Comparison of ENCODE assay signal across 1 cellular context in the genomic region with DNA sequence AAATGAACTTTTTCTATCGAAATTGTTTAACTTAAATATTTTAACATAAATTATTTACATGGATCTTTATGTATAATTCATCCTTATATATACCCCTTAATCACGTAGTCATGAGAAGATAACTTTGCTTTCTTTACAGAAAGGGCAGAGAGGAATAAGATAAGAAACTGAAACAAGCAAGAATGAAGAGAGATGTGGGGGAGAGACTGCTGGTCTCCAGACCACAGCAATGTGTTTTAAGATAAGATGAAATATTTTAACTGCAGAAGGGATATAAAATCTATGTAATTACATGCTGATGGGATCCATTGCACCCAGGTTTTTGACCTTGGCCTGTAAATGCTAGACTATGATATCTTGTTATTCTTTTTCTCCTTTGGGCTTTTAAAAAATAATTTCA.
TF ChIP-seq lines count a peak whose summit lies in the region.

No MANE protein-coding gene starts in this region.

TF ChIP-seq in K562, 482 proteins besides CTCF, POLR2A, EP300 and RAD21 (continued from another document and continues in another):
- TF ChIP-seq CREB3L1 (IDR thresholded peaks at IDR 0.05; ENCODE audit: borderline replicate concordance, low read depth) (no peak), MEIS2 (IDR thresholded peaks at IDR 0.05; ENCODE audit: partially characterized antibody) (peak; percentile 29), ZNF384 (IDR thresholded peaks at IDR 0.05; ENCODE audit: low read depth, low read length) (no peak), NCOA2 (IDR thresholded peaks at IDR 0.05; ENCODE audit: partially characterized antibody in 2 of 2) (no peak), ZNF282 (CRISPR knock-in tag; IDR thresholded peaks at IDR 0.05) (no peak), ZZZ3 (IDR thresholded peaks at IDR 0.05) (no peak), POLR2AphosphoS5 (IDR thresholded peaks at IDR 0.05; ENCODE audit: control insufficient read depth, insufficient read depth, low read depth, low read length) (peak; percentile 29; the same call in 1 of the 2 replicates), HES1 (IDR thresholded peaks at IDR 0.05; ENCODE audit: low read depth) (peak; percentile 85), ZKSCAN8 (CRISPR knock-in tag; IDR thresholded peaks at IDR 0.05) (no peak), CBFB (CRISPR knock-in tag; IDR thresholded peaks at IDR 0.05) (no peak), NCOA1 (IDR thresholded peaks at IDR 0.05; ENCODE audit: low read depth) (no peak), ZBTB33 (CRISPR knock-in tag; IDR thresholded peaks at IDR 0.05) (no peak), ATF4 (CRISPR knock-in tag; IDR thresholded peaks at IDR 0.05) (0 out of 2 replicates have a peak, but pooled peaks have one; percentile 17), BRD9 (IDR thresholded peaks at IDR 0.05; ENCODE audit: low read depth, partially characterized antibody) (no peak), BACH1 (tag; IDR thresholded peaks at IDR 0.05) (no peak), STAG1 (CRISPR knock-in tag; IDR thresholded peaks at IDR 0.05; ENCODE audit: borderline replicate concordance) (no peak), SAP30 (IDR thresholded peaks at IDR 0.05; ENCODE audit: borderline replicate concordance, insufficient read depth, low read depth, low read length, poor library complexity, severe bottlenecking) (no peak), FOXK1 (CRISPR knock-in tag; IDR thresholded peaks at IDR 0.05; ENCODE audit: borderline replicate concordance) (no peak), NFE2 (IDR thresholded peaks at IDR 0.05; ENCODE audit: low read depth) (0 out of 2 replicates have a peak, but pooled peaks have one; percentile 10), ZNF395 (CRISPR knock-in tag; IDR thresholded peaks at IDR 0.05) (peak; percentile 61; the same call in 1 of the 2 replicates), PHTF2 (CRISPR knock-in tag; IDR thresholded peaks at IDR 0.05) (no peak), CBX8 (IDR thresholded peaks at IDR 0.05; ENCODE audit: borderline replicate concordance, extremely low read depth, low read depth, low read length, poor library complexity, severe bottlenecking) (no peak), CBFA2T3 (IDR thresholded peaks at IDR 0.05) (peak; percentile 87), RCOR1 (IDR thresholded peaks at IDR 0.05; ENCODE audit: borderline replicate concordance in 1 of 2, low read depth in 2 of 2, low read length in 2 of 2) (peak in 1 of 2 experiments; percentile 91; a peak in 2 of 4 replicates), MCM2 (IDR thresholded peaks at IDR 0.05; ENCODE audit: low read depth) (no peak), YY1 (IDR thresholded peaks at IDR 0.05; ENCODE audit: borderline replicate concordance in 1 of 3, control insufficient read depth in 1 of 3, extremely low read depth in 1 of 3, insufficient read depth in 3 of 3, insufficient read length in 1 of 3, insufficient replicate concordance in 2 of 3, low read depth in 1 of 3, low read length in 2 of 3) (no peak), NFATC3 (IDR thresholded peaks at IDR 0.05) (no peak), ZBTB1 (CRISPR knock-in tag; IDR thresholded peaks at IDR 0.05; ENCODE audit: borderline replicate concordance, low read depth) (no peak), XRCC5 (IDR thresholded peaks at IDR 0.05; ENCODE audit: low read depth, low read length) (no peak), TRIM24 (IDR thresholded peaks at IDR 0.05) (0 out of 4 replicates have a peak, but pooled peaks of 1 of the 2 experiments have one; percentile 37), DDX20 (tag; IDR thresholded peaks at IDR 0.05; ENCODE audit: low read depth) (no peak), HMG20A (CRISPR knock-in tag; conservative IDR thresholded peaks at IDR 0.05) (peak; percentile 80; the same call in 1 of the 2 replicates), KDM1A (IDR thresholded peaks at IDR 0.05) (peak; percentile 91 to 92), ZNF41 (CRISPR knock-in tag; conservative IDR thresholded peaks at IDR 0.05) (peak; percentile 74), TCF7 (IDR thresholded peaks at IDR 0.05; ENCODE audit: borderline replicate concordance) (no peak), HDAC2 (IDR thresholded peaks at IDR 0.05) (peak; percentile 75), ZNF184 (CRISPR knock-in tag; IDR thresholded peaks at IDR 0.05) (no peak), PPARD (CRISPR knock-in tag; IDR thresholded peaks at IDR 0.05) (no peak)
- TF ChIP-seq, protein P1, sequence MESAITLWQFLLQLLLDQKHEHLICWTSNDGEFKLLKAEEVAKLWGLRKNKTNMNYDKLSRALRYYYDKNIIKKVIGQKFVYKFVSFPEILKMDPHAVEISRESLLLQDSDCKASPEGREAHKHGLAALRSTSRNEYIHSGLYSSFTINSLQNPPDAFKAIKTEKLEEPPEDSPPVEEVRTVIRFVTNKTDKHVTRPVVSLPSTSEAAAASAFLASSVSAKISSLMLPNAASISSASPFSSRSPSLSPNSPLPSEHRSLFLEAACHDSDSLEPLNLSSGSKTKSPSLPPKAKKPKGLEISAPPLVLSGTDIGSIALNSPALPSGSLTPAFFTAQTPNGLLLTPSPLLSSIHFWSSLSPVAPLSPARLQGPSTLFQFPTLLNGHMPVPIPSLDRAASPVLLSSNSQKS (CRISPR knock-in tag; IDR thresholded peaks at IDR 0.05), result no peak
- TF ChIP-seq, protein P2, sequence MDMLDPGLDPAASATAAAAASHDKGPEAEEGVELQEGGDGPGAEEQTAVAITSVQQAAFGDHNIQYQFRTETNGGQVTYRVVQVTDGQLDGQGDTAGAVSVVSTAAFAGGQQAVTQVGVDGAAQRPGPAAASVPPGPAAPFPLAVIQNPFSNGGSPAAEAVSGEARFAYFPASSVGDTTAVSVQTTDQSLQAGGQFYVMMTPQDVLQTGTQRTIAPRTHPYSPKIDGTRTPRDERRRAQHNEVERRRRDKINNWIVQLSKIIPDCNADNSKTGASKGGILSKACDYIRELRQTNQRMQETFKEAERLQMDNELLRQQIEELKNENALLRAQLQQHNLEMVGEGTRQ (CRISPR knock-in tag; IDR thresholded peaks at IDR 0.05), result no peak
- TF ChIP-seq, protein P3, sequence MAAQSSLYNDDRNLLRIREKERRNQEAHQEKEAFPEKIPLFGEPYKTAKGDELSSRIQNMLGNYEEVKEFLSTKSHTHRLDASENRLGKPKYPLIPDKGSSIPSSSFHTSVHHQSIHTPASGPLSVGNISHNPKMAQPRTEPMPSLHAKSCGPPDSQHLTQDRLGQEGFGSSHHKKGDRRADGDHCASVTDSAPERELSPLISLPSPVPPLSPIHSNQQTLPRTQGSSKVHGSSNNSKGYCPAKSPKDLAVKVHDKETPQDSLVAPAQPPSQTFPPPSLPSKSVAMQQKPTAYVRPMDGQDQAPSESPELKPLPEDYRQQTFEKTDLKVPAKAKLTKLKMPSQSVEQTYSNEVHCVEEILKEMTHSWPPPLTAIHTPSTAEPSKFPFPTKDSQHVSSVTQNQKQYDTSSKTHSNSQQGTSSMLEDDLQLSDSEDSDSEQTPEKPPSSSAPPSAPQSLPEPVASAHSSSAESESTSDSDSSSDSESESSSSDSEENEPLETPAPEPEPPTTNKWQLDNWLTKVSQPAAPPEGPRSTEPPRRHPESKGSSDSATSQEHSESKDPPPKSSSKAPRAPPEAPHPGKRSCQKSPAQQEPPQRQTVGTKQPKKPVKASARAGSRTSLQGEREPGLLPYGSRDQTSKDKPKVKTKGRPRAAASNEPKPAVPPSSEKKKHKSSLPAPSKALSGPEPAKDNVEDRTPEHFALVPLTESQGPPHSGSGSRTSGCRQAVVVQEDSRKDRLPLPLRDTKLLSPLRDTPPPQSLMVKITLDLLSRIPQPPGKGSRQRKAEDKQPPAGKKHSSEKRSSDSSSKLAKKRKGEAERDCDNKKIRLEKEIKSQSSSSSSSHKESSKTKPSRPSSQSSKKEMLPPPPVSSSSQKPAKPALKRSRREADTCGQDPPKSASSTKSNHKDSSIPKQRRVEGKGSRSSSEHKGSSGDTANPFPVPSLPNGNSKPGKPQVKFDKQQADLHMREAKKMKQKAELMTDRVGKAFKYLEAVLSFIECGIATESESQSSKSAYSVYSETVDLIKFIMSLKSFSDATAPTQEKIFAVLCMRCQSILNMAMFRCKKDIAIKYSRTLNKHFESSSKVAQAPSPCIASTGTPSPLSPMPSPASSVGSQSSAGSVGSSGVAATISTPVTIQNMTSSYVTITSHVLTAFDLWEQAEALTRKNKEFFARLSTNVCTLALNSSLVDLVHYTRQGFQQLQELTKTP (IDR thresholded peaks at IDR 0.05; ENCODE audit: low read depth in 1 of 2, partially characterized antibody in 2 of 2), result no peak
- TF ChIP-seq, protein P4, sequence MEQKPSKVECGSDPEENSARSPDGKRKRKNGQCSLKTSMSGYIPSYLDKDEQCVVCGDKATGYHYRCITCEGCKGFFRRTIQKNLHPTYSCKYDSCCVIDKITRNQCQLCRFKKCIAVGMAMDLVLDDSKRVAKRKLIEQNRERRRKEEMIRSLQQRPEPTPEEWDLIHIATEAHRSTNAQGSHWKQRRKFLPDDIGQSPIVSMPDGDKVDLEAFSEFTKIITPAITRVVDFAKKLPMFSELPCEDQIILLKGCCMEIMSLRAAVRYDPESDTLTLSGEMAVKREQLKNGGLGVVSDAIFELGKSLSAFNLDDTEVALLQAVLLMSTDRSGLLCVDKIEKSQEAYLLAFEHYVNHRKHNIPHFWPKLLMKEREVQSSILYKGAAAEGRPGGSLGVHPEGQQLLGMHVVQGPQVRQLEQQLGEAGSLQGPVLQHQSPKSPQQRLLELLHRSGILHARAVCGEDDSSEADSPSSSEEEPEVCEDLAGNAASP (IDR thresholded peaks at IDR 0.05), result no peak
- TF ChIP-seq, protein P5, sequence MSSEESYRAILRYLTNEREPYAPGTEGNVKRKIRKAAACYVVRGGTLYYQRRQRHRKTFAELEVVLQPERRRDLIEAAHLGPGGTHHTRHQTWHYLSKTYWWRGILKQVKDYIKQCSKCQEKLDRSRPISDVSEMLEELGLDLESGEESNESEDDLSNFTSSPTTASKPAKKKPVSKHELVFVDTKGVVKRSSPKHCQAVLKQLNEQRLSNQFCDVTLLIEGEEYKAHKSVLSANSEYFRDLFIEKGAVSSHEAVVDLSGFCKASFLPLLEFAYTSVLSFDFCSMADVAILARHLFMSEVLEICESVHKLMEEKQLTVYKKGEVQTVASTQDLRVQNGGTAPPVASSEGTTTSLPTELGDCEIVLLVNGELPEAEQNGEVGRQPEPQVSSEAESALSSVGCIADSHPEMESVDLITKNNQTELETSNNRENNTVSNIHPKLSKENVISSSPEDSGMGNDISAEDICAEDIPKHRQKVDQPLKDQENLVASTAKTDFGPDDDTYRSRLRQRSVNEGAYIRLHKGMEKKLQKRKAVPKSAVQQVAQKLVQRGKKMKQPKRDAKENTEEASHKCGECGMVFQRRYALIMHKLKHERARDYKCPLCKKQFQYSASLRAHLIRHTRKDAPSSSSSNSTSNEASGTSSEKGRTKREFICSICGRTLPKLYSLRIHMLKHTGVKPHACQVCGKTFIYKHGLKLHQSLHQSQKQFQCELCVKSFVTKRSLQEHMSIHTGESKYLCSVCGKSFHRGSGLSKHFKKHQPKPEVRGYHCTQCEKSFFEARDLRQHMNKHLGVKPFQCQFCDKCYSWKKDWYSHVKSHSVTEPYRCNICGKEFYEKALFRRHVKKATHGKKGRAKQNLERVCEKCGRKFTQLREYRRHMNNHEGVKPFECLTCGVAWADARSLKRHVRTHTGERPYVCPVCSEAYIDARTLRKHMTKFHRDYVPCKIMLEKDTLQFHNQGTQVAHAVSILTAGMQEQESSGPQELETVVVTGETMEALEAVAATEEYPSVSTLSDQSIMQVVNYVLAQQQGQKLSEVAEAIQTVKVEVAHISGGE (CRISPR knock-in tag; IDR thresholded peaks at IDR 0.05), result 0 out of 6 replicates have a peak, but pooled peaks of 1 of the 3 experiments have one; percentile 32
